ENCODE assay signal across 14 cellular contexts in the genomic region with DNA sequence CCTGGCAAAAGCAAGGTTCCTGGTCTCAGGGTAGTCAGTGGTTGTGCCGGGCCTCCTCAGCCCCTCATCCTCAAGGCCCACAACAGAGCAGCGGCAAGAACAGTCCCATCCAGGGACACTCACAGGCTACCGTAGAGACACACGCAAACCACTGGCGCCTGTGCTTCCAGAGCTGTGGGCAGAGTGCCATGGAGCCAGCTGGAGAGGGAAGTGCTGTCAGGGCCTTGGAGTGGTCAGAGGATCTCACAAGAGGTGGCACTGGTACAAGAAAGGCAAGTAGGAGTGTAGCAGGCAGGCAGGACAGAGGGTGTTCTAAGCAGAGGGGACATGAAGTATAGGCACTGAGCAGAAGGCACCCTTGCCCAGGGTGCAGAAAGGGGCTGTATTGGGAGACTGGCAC. TPM values are rescaled to one million over a fixed set of nuclear protein-coding genes. Genes with fewer than 3 reads are reported as not detected.
DNase-seq lines count a peak whose midpoint lies in the region; ATAC-seq and TF ChIP-seq lines count a peak whose summit lies in the region.
"Had no signal": no experiment of that assay in that cellular context is flagged by ENCODE, and none has a peak within 500 bp of the region (broad histone marks: within the 10 kb centered on the region; RNA-seq: fewer than 3 reads in every experiment).

No MANE protein-coding gene starts in this region.

- H4K5ac ChIP-seq in IMR-90 (ENCODE audit: low read depth, low read length), result no peak overlapping the region

- no peak overlapping the region; the same call in 1 of the 2 replicates for H3K4me2 ChIP-seq in IMR-90 (ENCODE audit: low read depth, low read length)
- H3K4me2 ChIP-seq: KMS-11 had no signal

- no peak overlapping the region for H4K91ac ChIP-seq in IMR-90 (ENCODE audit: insufficient read depth, low read depth, low read length)

- no TSS peak for BruUV-seq in IMR-90 (replicated peaks; lab: Mats Ljungman, UMichigan)

- H3K14ac ChIP-seq in IMR-90 (replicated peaks; ENCODE audit: low read depth, low read length), result peak overlapping the region; percentile 21; the same call in 1 of the 2 replicates

- no peak overlapping the region for H3K56ac ChIP-seq in IMR-90 (ENCODE audit: extremely low read depth, insufficient read depth, low read length)

- dilution Hi-C loops in IMR-90 (cut with HindIII; ENCODE audit: low sequenced_read_pairs, unreplicated experiment), result no loop called here

- H2BK5ac ChIP-seq in IMR-90 (ENCODE audit: low read depth, low read length, poor library complexity, severe bottlenecking), result no peak overlapping the region

- peak overlapping the region; percentile 56; the same call in 1 of the 2 replicates for H3K23ac ChIP-seq in IMR-90 (ENCODE audit: low read depth, low read length)

- peak overlapping the region; percentile 13 for H2AFZ ChIP-seq in IMR-90 (replicated peaks; ENCODE audit: low read length, poor library complexity)

- 0 out of 2 replicates have a peak overlapping the region, but pooled peaks have one; percentile 7 for H3K4ac ChIP-seq in IMR-90 (ENCODE audit: low read depth, low read length)

- H3K4me1 ChIP-seq in IMR-90 (ENCODE audit: control insufficient read depth, insufficient read depth, low read length) (peaks cover 14% of the 10 kb centered on the region), left lung (peaks cover 4 to 5% of the 10 kb centered on the region in 2 donors), stomach (peaks cover 6 to 8% (median 7%) of the 10 kb centered on the region in 4 donors)

- intact Hi-C loops in IMR-90 (cut with micrococcal nuclease), result loop anchor here (2.0 kb wide), 1 partner anchor 36 kb away; no protein-coding TSS in a partner anchor
- intact Hi-C loops in left lung (cut with DNase I), result no loop called here
- intact Hi-C loops in stomach (cut with DNase I; ENCODE audit: low total_unique reads), result no loop called here
- intact Hi-C loops in lower leg skin (cut with DNase I; ENCODE audit: low total_unique reads), result no loop called here

- H3K18ac ChIP-seq in IMR-90 (ENCODE audit: low read depth, low read length), result no peak overlapping the region

- H4K20me1 ChIP-seq in IMR-90 (ENCODE audit: insufficient read depth, low read length), result peaks cover 3% of the 10 kb centered on the region; the same call in 1 of the 2 replicates

- H3K27me3 ChIP-seq in IMR-90 (ENCODE audit: control insufficient read depth, insufficient read depth, low read length) (no peaks in the 10 kb centered on the region), left lung (no peaks in the 10 kb centered on the region), stomach (no peaks in the 10 kb centered on the region)
- H3K27me3 ChIP-seq: tibial artery had no signal

- peak; percentile 84 for ATAC-seq in IMR-90 (ENCODE audit: low read depth)
- ATAC-seq in left lung, result peak; percentile 88
- no peak for ATAC-seq in HG03280 (IDR thresholded peaks at IDR 0.05; ENCODE audit: unreplicated experiment)
- ATAC-seq in HG03045 (IDR thresholded peaks at IDR 0.05; ENCODE audit: unreplicated experiment), result no peak

- POLR2A ChIA-PET in IMR-90 (lab: Charles Lee; ENCODE audit: unreplicated experiment), result no interaction called here

- no CpG with 5 or more reads among the region's 5 CpGs for WGBS in IMR-90 (ENCODE audit: extremely low coverage in 2 of 2, insufficient read length in 1 of 2), 2 experiments
- 68 to 93% (median 79%) methylated on average over 5 of the region's 5 CpGs for WGBS in stomach, 5 donors
- 62 to 74% methylated on average over 5 of the region's 5 CpGs for WGBS in lower leg skin, 2 donors

- TF ChIP-seq CTCF in IMR-90 (conservative IDR thresholded peaks at IDR 0.05; ENCODE audit: low read depth, low read length) (no peak), astrocyte of the spinal cord (IDR thresholded peaks at IDR 0.05; ENCODE audit: low read depth, low read length) (no peak), left lung (IDR thresholded peaks at IDR 0.05) (no peak), stomach (IDR thresholded peaks at IDR 0.05) (no peak), lower leg skin (IDR thresholded peaks at IDR 0.05) (no peak)

- CTCF ChIA-PET in IMR-90 (lab: Yijun Ruan, JAX), result interaction anchor here (0.6 to 1.1 kb wide), 2 partner anchors 33 to 1793 kb away, joined by 3 to 7 read pairs; no protein-coding TSS in a partner anchor

- H2AK5ac ChIP-seq in IMR-90 (ENCODE audit: low read depth, low read length), result no peak overlapping the region; the same call in 1 of the 2 replicates

- peaks cover 0 to 12% of the 10 kb centered on the region in 2 experiments; a peak in 2 of 4 replicates for H3K79me1 ChIP-seq in IMR-90 (ENCODE audit: low read depth in 1 of 2, low read length in 2 of 2)

- no peak overlapping the region for H3K4me3 ChIP-seq in IMR-90 (ENCODE audit: insufficient read depth, low read depth, low read length)
- H3K4me3 ChIP-seq in astrocyte of the spinal cord (ENCODE audit: low read depth, low read length), result no peak overlapping the region
- no peak overlapping the region for H3K4me3 ChIP-seq in left lung
- no peak overlapping the region for H3K4me3 ChIP-seq in stomach
- no peak overlapping the region for H3K4me3 ChIP-seq in lower leg skin (ENCODE audit: low read depth, poor library complexity, severe bottlenecking)
- H3K4me3 ChIP-seq: tibial artery had no signal

- H4K8ac ChIP-seq in IMR-90 (ENCODE audit: low read depth in 2 of 2, low read length in 2 of 2), result peak overlapping the region in 1 of 2 experiments; percentile 48; a peak in 1 of 4 replicates

- H3K36me3 ChIP-seq in IMR-90 (ENCODE audit: control insufficient read depth, insufficient read depth, low read length) (no peaks in the 10 kb centered on the region; the same call in 1 of the 2 replicates), left lung (peaks cover 0 to 20% of the 10 kb centered on the region in 2 donors), stomach (peaks cover 0 to 20% (median 5%) of the 10 kb centered on the region in 4 donors)

- no peak overlapping the region for H3K9ac ChIP-seq in IMR-90 (ENCODE audit: low read depth, low read length)
- H3K9ac ChIP-seq: KMS-11 had no signal

- H3K9me3 ChIP-seq in IMR-90 (ENCODE audit: control insufficient read depth, insufficient read depth, low read length), result no peaks in the 10 kb centered on the region
- H3K9me3 ChIP-seq in left lung, result no peaks in the 10 kb centered on the region
- H3K9me3 ChIP-seq in stomach, result no peaks in the 10 kb centered on the region
- H3K9me3 ChIP-seq: tibial artery had no signal

- TF ChIP-seq POLR2A in IMR-90 (IDR thresholded peaks at IDR 0.05; ENCODE audit: low read depth, low read length) (no peak), stomach (IDR thresholded peaks at IDR 0.05) (no peak), lower leg skin (IDR thresholded peaks at IDR 0.05) (no peak)

- no peak overlapping the region for H2BK20ac ChIP-seq in IMR-90 (ENCODE audit: low read depth, low read length)

- H2AK9ac ChIP-seq in IMR-90 (replicated peaks; ENCODE audit: low read depth, low read length, poor library complexity), result peak overlapping the region; percentile 37

- H3K9me1 ChIP-seq in IMR-90 (ENCODE audit: insufficient read depth, low read length), result peaks cover 22% of the 10 kb centered on the region

- no peak overlapping the region for H2BK15ac ChIP-seq in IMR-90 (ENCODE audit: low read depth, low read length)

- no peak overlapping the region for H2BK120ac ChIP-seq in IMR-90 (ENCODE audit: low read depth, low read length)

- DNase-seq in IMR-90 (peak; percentile 80), astrocyte of the spinal cord (ENCODE audit: low read depth, low spot score) (peak; percentile 26), left lung (peak; percentile 61 to 70), stomach (peak; percentile 35), lower leg skin (ENCODE audit: low spot score in 2 of 2) (no peak), RKO (ENCODE audit: low spot score) (no peak)
- DNase-seq: activated CD4-positive, alpha-beta T cell treated with anti-CD3 and anti-CD28 coated beads, Interleukin-2, amount 50 U/mL, for 1 hour; activated naive CD4-positive, alpha-beta T cell treated with anti-CD3 and anti-CD28 coated beads, Interleukin-2, amount 50 U/mL, for 16 hours; effector memory CD4-positive, alpha-beta T cell; NCI-H748 treated with DMSO at 0.1 percent for 48 hours; tibial artery had no signal

- in situ Hi-C loops in IMR-90 (cut with MboI; ENCODE audit: low sequenced_read_pairs), result no loop called here
- in situ Hi-C loops in astrocyte of the spinal cord (cut with HindIII; ENCODE audit: low sequenced_read_pairs), result no loop called here

- no peak overlapping the region for H3K27ac ChIP-seq in IMR-90 (ENCODE audit: insufficient read depth, low read length)
- no peak overlapping the region for H3K27ac ChIP-seq in left lung
- H3K27ac ChIP-seq in stomach, result no peak overlapping the region
- H3K27ac ChIP-seq: KMS-11, tibial artery had no signal

- no peak for TF ChIP-seq EP300 in stomach (IDR thresholded peaks at IDR 0.05)

- no peak for TF ChIP-seq RAD21 in IMR-90 (IDR thresholded peaks at IDR 0.05; ENCODE audit: low read length)

TF ChIP-seq in IMR-90, 13 proteins besides CTCF, POLR2A, EP300 and RAD21:
- TF ChIP-seq, protein P1, sequence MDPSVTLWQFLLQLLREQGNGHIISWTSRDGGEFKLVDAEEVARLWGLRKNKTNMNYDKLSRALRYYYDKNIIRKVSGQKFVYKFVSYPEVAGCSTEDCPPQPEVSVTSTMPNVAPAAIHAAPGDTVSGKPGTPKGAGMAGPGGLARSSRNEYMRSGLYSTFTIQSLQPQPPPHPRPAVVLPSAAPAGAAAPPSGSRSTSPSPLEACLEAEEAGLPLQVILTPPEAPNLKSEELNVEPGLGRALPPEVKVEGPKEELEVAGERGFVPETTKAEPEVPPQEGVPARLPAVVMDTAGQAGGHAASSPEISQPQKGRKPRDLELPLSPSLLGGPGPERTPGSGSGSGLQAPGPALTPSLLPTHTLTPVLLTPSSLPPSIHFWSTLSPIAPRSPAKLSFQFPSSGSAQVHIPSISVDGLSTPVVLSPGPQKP (IDR thresholded peaks at IDR 0.05; ENCODE audit: borderline replicate concordance, low read depth, low read length), result no peak
- TF ChIP-seq MAZ (IDR thresholded peaks at IDR 0.05; ENCODE audit: borderline replicate concordance, low read depth, low read length), result peak; percentile 21; the same call in 1 of the 2 replicates
TF ChIP-seq in IMR-90: peak in this region for 1.

RNA-seq across cellular contexts. Expression of a gene that starts 34.6 kb away (rescaled TPM):
- total RNA-seq in IMR-90 (2012; rRNA removed), result 3.9 and 5.3 TPM in 2 replicates
- 15.7 and 25.8 TPM in 2 replicates for polyA plus RNA-seq in IMR-90 (2012; rRNA removed)
- 10.3 and 41.0 TPM in 2 replicates for polyA plus RNA-seq in IMR-90 (2012; cell fraction: cytosol; rRNA removed)
- 48.7 and 143 TPM in 2 replicates for polyA plus RNA-seq in IMR-90 (2012; cell fraction: nucleus; rRNA removed; ENCODE audit: low replicate concordance)
- 10 to 100 TPM; 19.5 to 32.3 TPM for total RNA-seq in left lung
- total RNA-seq in stomach, result 100 to 1,000 TPM in 2 of 5 donors, 10 to 100 TPM in 3; 11.2 to 357 (median 72.4) TPM
- 10 to 100 TPM in 2 of 3 donors, 1 to 10 TPM in 1; 5.3 to 23.3 (median 13.3) TPM for polyA plus RNA-seq in stomach
- 100 to 1,000 TPM in 1 of 4 donors, 10 to 100 TPM in 3; 64.6 to 135 (median 69.4) TPM for total RNA-seq in lower leg skin

Comparison
In these comparisons a context has a peak if more than half of its experiments do, and no peak if none do; other contexts are left out.
1. ATAC-seq: peak in IMR-90 (single experiment) and left lung (single experiment); none in HG03280 (single experiment) and HG03045 (single experiment).
2. DNase-seq: peak in IMR-90 (single experiment), astrocyte of the spinal cord (single experiment), left lung (2 of 2) and stomach (single experiment); none in lower leg skin (0 of 2) and RKO (single experiment).